Comparison of ENCODE assay signal across 7 cellular contexts in the genomic region with DNA sequence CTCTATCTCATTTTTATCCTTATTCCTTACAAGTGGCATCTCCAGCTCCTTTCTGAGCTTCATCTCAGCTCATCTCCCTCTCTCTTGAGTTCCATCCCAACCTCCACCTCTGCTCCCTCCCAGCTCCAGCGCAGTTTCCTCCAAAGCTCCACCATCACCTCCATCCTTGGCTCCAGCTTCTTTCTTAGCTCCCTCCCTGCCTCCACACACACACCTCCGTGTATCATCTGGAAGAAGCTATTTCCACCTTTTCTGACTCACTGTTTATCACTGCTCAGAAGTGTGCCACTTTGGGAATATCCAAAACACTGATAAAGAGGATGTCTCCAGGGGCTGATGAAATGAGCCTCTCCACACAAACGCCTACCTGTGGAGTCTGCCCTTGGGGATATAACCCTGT.
"Had no signal": no experiment of that assay in that cellular context is flagged by ENCODE, and none has a peak within 500 bp of the region (broad histone marks: within the 10 kb centered on the region; RNA-seq: fewer than 3 reads in every experiment).

No MANE protein-coding gene starts in this region.

- H3K4me3 Mint-ChIP-seq: HFFc6, IgD-negative memory B cell had no signal

- H3K27ac Mint-ChIP-seq: HFFc6, IgD-negative memory B cell had no signal

- H3K36me3 Mint-ChIP-seq: IgD-negative memory B cell had no signal

- ATAC-seq: HCT116, HepG2 had no signal

- DNase-seq: GM23248, GOT3, H7, HFFc6 had no signal
